ENCODE assay signal across 1 cellular context in genomic region chr3:96813820-96814580, GRCh38.
TF ChIP-seq lines count a peak whose summit lies in the region.

No MANE protein-coding gene starts in this region.

TF ChIP-seq in HepG2, 621 proteins besides CTCF, POLR2A, EP300 and RAD21 (continued from another document):
- TF ChIP-seq HOMEZ (CRISPR knock-in tag; IDR thresholded peaks at IDR 0.05; ENCODE audit: low read depth) (no peak), ZNF687 (CRISPR knock-in tag; IDR thresholded peaks at IDR 0.05) (peak; percentile 36), KIAA2018 (CRISPR knock-in tag; IDR thresholded peaks at IDR 0.05; ENCODE audit: borderline replicate concordance) (no peak), CREM (IDR thresholded peaks at IDR 0.05) (no peak), CREM (CRISPR knock-in tag; IDR thresholded peaks at IDR 0.05) (no peak), BHLHE40 (IDR thresholded peaks at IDR 0.05; ENCODE audit: low read length) (no peak), HNRNPLL (IDR thresholded peaks at IDR 0.05; ENCODE audit: low read depth, low read length, poor library complexity, severe bottlenecking) (peak; percentile 16), ZNF513 (CRISPR knock-in tag; conservative IDR thresholded peaks at IDR 0.05) (no peak), ZNF263 (CRISPR knock-in tag; IDR thresholded peaks at IDR 0.05) (0 out of 2 replicates have a peak, but pooled peaks have one; percentile 28), ZNF777 (CRISPR knock-in tag; IDR thresholded peaks at IDR 0.05) (peak; percentile 63), ATF7-NPFF (CRISPR knock-in tag; IDR thresholded peaks at IDR 0.05; ENCODE audit: low read depth) (peak; percentile 39; the same call in 1 of the 2 replicates), ZNF605 (CRISPR knock-in tag; IDR thresholded peaks at IDR 0.05) (0 out of 2 replicates have a peak, but pooled peaks have one; percentile 38), ZNF160 (CRISPR knock-in tag; IDR thresholded peaks at IDR 0.05) (no peak), ZNF788 (CRISPR knock-in tag; IDR thresholded peaks at IDR 0.05; ENCODE audit: borderline replicate concordance) (no peak), ELF3 (CRISPR knock-in tag; IDR thresholded peaks at IDR 0.05) (no peak), POGZ (CRISPR knock-in tag; IDR thresholded peaks at IDR 0.05) (no peak), ZKSCAN8 (CRISPR knock-in tag; IDR thresholded peaks at IDR 0.05; ENCODE audit: borderline replicate concordance) (no peak), ZNF225 (CRISPR knock-in tag; IDR thresholded peaks at IDR 0.05) (no peak), ZNF609 (CRISPR knock-in tag; IDR thresholded peaks at IDR 0.05; ENCODE audit: borderline replicate concordance) (no peak), ZNF382 (CRISPR knock-in tag; IDR thresholded peaks at IDR 0.05; ENCODE audit: borderline replicate concordance) (no peak)
